ENCODE assay signal across 26 cellular contexts in the genomic region with DNA sequence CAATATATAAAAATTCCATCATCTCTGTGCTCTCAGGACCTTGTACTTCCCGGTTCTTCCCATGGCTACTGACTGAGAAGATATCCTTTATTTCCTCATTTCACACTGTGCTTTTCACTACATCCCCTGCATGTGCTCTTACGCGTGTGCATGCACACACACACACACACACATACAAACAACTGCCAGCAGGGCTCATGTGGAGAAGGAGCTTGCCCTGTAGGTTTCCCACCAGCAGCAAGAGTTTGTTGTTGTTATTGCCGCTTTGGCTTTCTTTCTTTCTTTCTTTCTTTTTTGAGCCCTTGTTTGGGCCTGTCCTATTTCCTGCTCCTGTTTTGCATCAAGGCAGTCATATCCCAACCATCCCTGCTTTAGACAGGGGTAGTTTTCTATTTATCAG. TPM values are rescaled to one million over a fixed set of nuclear protein-coding genes. Genes with fewer than 3 reads are reported as not detected.
DNase-seq lines count a peak whose midpoint lies in the region; ATAC-seq and TF ChIP-seq lines count a peak whose summit lies in the region.
"Had no signal": no experiment of that assay in that cellular context is flagged by ENCODE, and none has a peak within 500 bp of the region (broad histone marks: within the 10 kb centered on the region; RNA-seq: fewer than 3 reads in every experiment).

No MANE protein-coding gene starts in this region.

- no peak for ATAC-seq in GM21526 (IDR thresholded peaks at IDR 0.05; ENCODE audit: low FRiP score, unreplicated experiment)

- no peak overlapping the region for H3K9ac ChIP-seq in fibroblast of lung (ENCODE audit: insufficient read depth, low read length)
- H3K9ac ChIP-seq: BLaER1 had no signal

- H3K4me1 ChIP-seq in fibroblast of lung (ENCODE audit: control insufficient read depth, extremely low read depth, insufficient read depth, low read length) (peaks cover 19% of the 10 kb centered on the region), neuron (ENCODE audit: insufficient read depth, low read length) (peaks cover 6% of the 10 kb centered on the region)
- H3K4me1 ChIP-seq: BLaER1 had no signal

- H3K4me3 ChIP-seq in fibroblast of lung (replicated peaks in 1 of 4; ENCODE audit: control extremely low read depth in 1 of 4, insufficient read depth in 1 of 4, low read depth in 3 of 4, low read length in 4 of 4): no peak overlapping the region
- no peak overlapping the region for H3K4me3 ChIP-seq in neuron (ENCODE audit: low read length)
- H3K4me3 ChIP-seq: BLaER1, SK-N-MC had no signal

- TF ChIP-seq CTCF in fibroblast of lung (conservative IDR thresholded peaks at IDR 0.05 in 1 of 2, IDR thresholded peaks at IDR 0.05 in 1 of 2; ENCODE audit: low read depth in 1 of 2, low read length in 2 of 2): no peak

- DNase-seq in NCI-H69 (lab: John Stamatoyannopoulos, UW) (peak; percentile 13), fibroblast of lung (ENCODE audit: low read depth in 2 of 2) (no peak), HK-2 (ENCODE audit: unreplicated experiment) (no peak), NK-92 (lab: John Stamatoyannopoulos, UW; ENCODE audit: unreplicated experiment) (no peak), AG08396 (ENCODE audit: low spot score) (no peak)
- DNase-seq: Caco-2; CD4-positive, alpha-beta T cell; DMS 273 treated with DMSO at 0.1 percent for 48 hours; DMS79 treated with DMSO at 0.1 percent for 48 hours; GOT3; Kasumi-1; NCI-H1417; NCI-H1694 treated with DMSO at 0.1 percent for 48 hours; NCI-H2081 treated with DMSO at 0.1 percent for 48 hours; NCI-H2171 treated with DMSO at 0.1 percent for 48 hours; NCI-H446 treated with DMSO at 0.1 percent for 48 hours; NK-92 treated with Interleukin-12 subunit alpha and Interleukin-12 subunit beta, amount 100 ng/mL, for 24 hours; SHP77 treated with DMSO at 0.1 percent for 48 hours; SW 1271 had no signal

- no peak overlapping the region for H3K4me2 ChIP-seq in fibroblast of lung (ENCODE audit: extremely low read depth, insufficient read depth, low read length)
- H3K4me2 ChIP-seq: BLaER1 had no signal

- H3K9me3 ChIP-seq in fibroblast of lung (ENCODE audit: control insufficient read depth, insufficient read depth, low read depth, low read length) (no peaks in the 10 kb centered on the region), neuron (ENCODE audit: low read length) (no peaks in the 10 kb centered on the region)
- H3K9me3 ChIP-seq: BLaER1, Caco-2 had no signal

- H3K79me2 ChIP-seq in fibroblast of lung (ENCODE audit: control insufficient read depth, insufficient read depth, low read length): no peaks in the 10 kb centered on the region

- no peak overlapping the region for H3K27ac ChIP-seq in fibroblast of lung (ENCODE audit: insufficient read depth, low read length)
- H3K27ac ChIP-seq: BLaER1, RWPE1, SK-N-MC had no signal

- H3K36me3 ChIP-seq in fibroblast of lung (ENCODE audit: control insufficient read depth, insufficient read depth, low read length): no peaks in the 10 kb centered on the region
- H3K36me3 ChIP-seq in neuron (ENCODE audit: insufficient read depth, low read length): no peaks in the 10 kb centered on the region
- H3K36me3 ChIP-seq: BLaER1 had no signal

- H2AFZ ChIP-seq in fibroblast of lung (ENCODE audit: low read length) (peak overlapping the region; percentile 16), neuron (ENCODE audit: low read depth, low read length) (peak overlapping the region; percentile 40)

- no peaks in the 10 kb centered on the region for H4K20me1 ChIP-seq in fibroblast of lung (ENCODE audit: control insufficient read depth, extremely low read depth, insufficient read depth, low read length)
- H4K20me1 ChIP-seq: BLaER1 had no signal

- H3K27me3 ChIP-seq in fibroblast of lung (ENCODE audit: control insufficient read depth, insufficient read depth, low read length): no peaks in the 10 kb centered on the region
- no peaks in the 10 kb centered on the region for H3K27me3 ChIP-seq in neuron (ENCODE audit: insufficient read depth, low read length)
- H3K27me3 ChIP-seq: BLaER1 had no signal

RNA-seq across cellular contexts. Expression of gene TEX26, which starts 43.6 kb away (rescaled TPM):
- total RNA-seq in fibroblast of lung: 0.26 and 0.66 TPM in 2 replicates
- polyA plus RNA-seq in fibroblast of lung: 0.12 and 0.22 TPM in 2 replicates
- polyA plus RNA-seq in fibroblast of lung (2012): 0.10 and 0.12 TPM in 2 replicates
- polyA minus RNA-seq in fibroblast of lung (ENCODE audit: low replicate concordance): not detected in 2 replicates
- total RNA-seq: A673; Caco-2; CD4-positive, alpha-beta T cell; MCF 10A had no signal
